In the genomic region with DNA sequence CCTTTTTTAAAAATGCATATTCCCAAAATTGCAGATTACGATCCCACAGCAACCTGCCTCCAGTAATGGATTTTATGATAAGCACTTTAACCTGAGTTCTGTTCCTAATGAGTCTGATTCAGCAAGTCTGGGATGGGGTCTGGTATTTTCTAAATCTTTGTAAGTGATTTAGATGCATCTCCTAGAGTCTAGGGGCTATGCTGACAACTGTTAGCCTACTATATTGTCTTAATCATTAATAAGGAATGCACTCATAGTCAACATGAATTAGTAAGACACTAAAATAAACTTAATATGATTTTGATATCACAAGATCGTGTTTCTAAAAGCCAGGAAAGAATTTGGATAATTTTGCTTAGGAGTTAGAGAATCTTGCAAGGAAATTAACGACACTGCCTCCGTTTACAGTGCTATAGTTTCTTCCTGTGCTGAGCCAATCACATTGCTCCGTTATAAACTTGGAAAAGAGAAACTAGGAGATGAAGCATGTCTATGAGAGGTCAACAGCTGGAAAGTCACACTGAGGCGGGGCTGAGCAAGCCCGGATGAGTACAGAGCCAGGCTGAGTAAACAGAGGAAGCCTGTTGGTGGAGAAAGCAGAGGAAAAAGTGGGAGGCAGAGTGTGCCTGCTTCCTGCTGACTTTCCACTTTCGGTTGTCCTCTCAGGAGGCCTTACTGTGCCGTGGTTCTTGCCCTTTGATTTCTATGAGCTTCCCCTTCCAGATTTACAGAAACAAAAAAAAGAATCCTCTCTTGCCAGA, we compare ENCODE assay signal across 8 cellular contexts. TPM values are rescaled to one million over a fixed set of nuclear protein-coding genes. Genes with fewer than 3 reads are reported as not detected.
DNase-seq lines count a peak whose midpoint lies in the region; ATAC-seq and TF ChIP-seq lines count a peak whose summit lies in the region.

No MANE protein-coding gene starts in this region.

- H3K4me1 ChIP-seq in duodenal mucosa (ENCODE audit: control insufficient read depth in 1 of 2, insufficient read depth in 2 of 2, low read length in 2 of 2) (peaks cover 50 to 74% of the 10 kb centered on the region in 2 donors), mesendoderm (ENCODE audit: control insufficient read depth, low read depth, low read length) (peaks cover 4% of the 10 kb centered on the region), upper lobe of left lung (peaks cover 76 to 90% (median 79%) of the 10 kb centered on the region in 4 donors)

- TF ChIP-seq POLR2A in upper lobe of left lung (IDR thresholded peaks at IDR 0.05): peak in 1 of 4 donors; percentile 50

- H3K56ac ChIP-seq in mesendoderm (ENCODE audit: low read length): no peak overlapping the region

- no peak overlapping the region for H2AK5ac ChIP-seq in mesendoderm (ENCODE audit: low read length)

- peak overlapping the region; percentile 37 to 38 for H3K4me3 ChIP-seq in duodenal mucosa (ENCODE audit: low read depth in 1 of 2, low read length in 2 of 2)
- no peak overlapping the region for H3K4me3 ChIP-seq in mesendoderm (ENCODE audit: low read length)
- peak overlapping the region in 3 of 4 donors; percentile 0 to 25 (median 12) for H3K4me3 ChIP-seq in upper lobe of left lung

- DNase-seq in GDM1 (lab: John Stamatoyannopoulos, UW) (peak; percentile 83), OCI-M1 (lab: John Stamatoyannopoulos, UW) (peak; percentile 69), mesendoderm (peak; percentile 13), upper lobe of left lung (peak in 1 of 2 donors; percentile 91), germinal center (ENCODE audit: low spot score) (no peak)
- DNase-seq in activated CD4-positive, alpha-beta T cell treated with anti-CD3 and anti-CD28 coated beads for 4 hours: no peak
- DNase-seq in stimulated activated CD4-positive, alpha-beta T cell treated with anti-CD3 and anti-CD28 coated beads, Interleukin-2, amount 100 ng/mL, for 24 hours: no peak

- H4K8ac ChIP-seq in mesendoderm (ENCODE audit: low read depth, low read length): no peak overlapping the region

- H3K79me1 ChIP-seq in mesendoderm (ENCODE audit: low read length): peaks cover 13% of the 10 kb centered on the region

- H3K4me2 ChIP-seq in mesendoderm (ENCODE audit: low read length): no peak overlapping the region

- no peaks in the 10 kb centered on the region for H3K9me3 ChIP-seq in duodenal mucosa (ENCODE audit: control insufficient read depth in 1 of 2, low read length in 2 of 2)
- H3K9me3 ChIP-seq in upper lobe of left lung: no peaks in the 10 kb centered on the region

- no peak overlapping the region for H2BK120ac ChIP-seq in mesendoderm (ENCODE audit: low read depth, low read length)

- H3K9ac ChIP-seq in duodenal mucosa (ENCODE audit: low read depth in 1 of 2, low read length in 2 of 2) (peak overlapping the region in 1 of 2 donors; percentile 66), mesendoderm (ENCODE audit: low read length) (no peak overlapping the region)

- no peak for TF ChIP-seq EP300 in upper lobe of left lung (IDR thresholded peaks at IDR 0.05)

- H3K27ac ChIP-seq in duodenal mucosa (ENCODE audit: low read depth, low read length): peak overlapping the region; percentile 74
- no peak overlapping the region for H3K27ac ChIP-seq in mesendoderm (ENCODE audit: low read depth, low read length)
- H3K27ac ChIP-seq in upper lobe of left lung: peak overlapping the region; percentile 92 to 99 (median 97)

- H3K4ac ChIP-seq in mesendoderm (ENCODE audit: low read depth, low read length): no peak overlapping the region

- H2BK5ac ChIP-seq in mesendoderm (ENCODE audit: low read length): no peak overlapping the region

- no peak for TF ChIP-seq CTCF in upper lobe of left lung (IDR thresholded peaks at IDR 0.05)

- no peaks in the 10 kb centered on the region for H3K36me3 ChIP-seq in duodenal mucosa (ENCODE audit: control insufficient read depth in 1 of 2, insufficient read depth in 2 of 2, low read length in 2 of 2)
- H3K36me3 ChIP-seq in mesendoderm (ENCODE audit: control insufficient read depth, insufficient read depth, low read length): no peaks in the 10 kb centered on the region
- H3K36me3 ChIP-seq in upper lobe of left lung: no peaks in the 10 kb centered on the region

- H3K79me2 ChIP-seq in mesendoderm (ENCODE audit: control insufficient read depth, insufficient read depth, low read length): no peaks in the 10 kb centered on the region

- ATAC-seq in upper lobe of left lung (ENCODE audit: low FRiP score in 2 of 2): peak; percentile 91 to 92

- no peak overlapping the region for H2BK15ac ChIP-seq in mesendoderm (replicated peaks; ENCODE audit: low read depth)

- H3K27me3 ChIP-seq in duodenal mucosa (ENCODE audit: control insufficient read depth in 1 of 2, insufficient read depth in 2 of 2, low read length in 2 of 2) (no peaks in the 10 kb centered on the region), mesendoderm (ENCODE audit: insufficient read depth, low read length, poor library complexity) (no peaks in the 10 kb centered on the region), upper lobe of left lung (no peaks in the 10 kb centered on the region)

- H3K23ac ChIP-seq in mesendoderm (ENCODE audit: low read length): no peak overlapping the region

- WGBS in mesendoderm (ENCODE audit: extremely low coverage, insufficient coverage, low lambda C conversion rate): no CpG with 5 or more reads among the region's 9 CpGs
- 17 to 21% methylated on average over 9 of the region's 9 CpGs for WGBS in upper lobe of left lung, 2 donors

- no peak overlapping the region for H3K18ac ChIP-seq in mesendoderm (ENCODE audit: low read length)

- H4K5ac ChIP-seq in mesendoderm (ENCODE audit: low read length): no peak overlapping the region

RNA-seq across cellular contexts. Expression of gene SCARB2, which starts 5.4 kb away (rescaled TPM):
- polyA plus RNA-seq in mesendoderm (2013, experiment 1 of 2): 16.2 TPM
- polyA plus RNA-seq in mesendoderm (2013, experiment 2 of 2): 16.6 TPM
- 100 to 1,000 TPM; 103 to 190 (median 174) TPM for total RNA-seq in upper lobe of left lung

RNA-seq across cellular contexts. Expression of gene FAM47E, which starts 43.3 kb away (rescaled TPM):
- polyA plus RNA-seq in mesendoderm (2013, experiment 1 of 2): 0.41 TPM
- polyA plus RNA-seq in mesendoderm (2013, experiment 2 of 2): 0.31 TPM
- 10 to 100 TPM in 2 of 6 donors, 1 to 10 TPM in 4; 4.0 to 17.5 (median 6.5) TPM for total RNA-seq in upper lobe of left lung

RNA-seq across cellular contexts. Expression of gene NUP54, which starts 60.0 kb away (rescaled TPM):
- polyA plus RNA-seq in mesendoderm (2013, experiment 1 of 2): 70.4 TPM
- 69.4 TPM for polyA plus RNA-seq in mesendoderm (2013, experiment 2 of 2)
- total RNA-seq in upper lobe of left lung: 10 to 100 TPM; 13.7 to 42.0 (median 29.4) TPM

Comparison
In these comparisons a context has a peak if more than half of its experiments do, and no peak if none do; other contexts are left out.
1. DNase-seq: peak in GDM1 (single experiment), OCI-M1 (single experiment) and mesendoderm (single experiment); none in germinal center (single experiment), activated CD4-positive, alpha-beta T cell treated with anti-CD3 and anti-CD28 coated beads for 4 hours (0 of 2) and stimulated activated CD4-positive, alpha-beta T cell treated with anti-CD3 and anti-CD28 coated beads, Interleukin-2, amount 100 ng/mL, for 24 hours (0 of 2).